17 cellular contexts compared by ENCODE assay signal in the genomic region with DNA sequence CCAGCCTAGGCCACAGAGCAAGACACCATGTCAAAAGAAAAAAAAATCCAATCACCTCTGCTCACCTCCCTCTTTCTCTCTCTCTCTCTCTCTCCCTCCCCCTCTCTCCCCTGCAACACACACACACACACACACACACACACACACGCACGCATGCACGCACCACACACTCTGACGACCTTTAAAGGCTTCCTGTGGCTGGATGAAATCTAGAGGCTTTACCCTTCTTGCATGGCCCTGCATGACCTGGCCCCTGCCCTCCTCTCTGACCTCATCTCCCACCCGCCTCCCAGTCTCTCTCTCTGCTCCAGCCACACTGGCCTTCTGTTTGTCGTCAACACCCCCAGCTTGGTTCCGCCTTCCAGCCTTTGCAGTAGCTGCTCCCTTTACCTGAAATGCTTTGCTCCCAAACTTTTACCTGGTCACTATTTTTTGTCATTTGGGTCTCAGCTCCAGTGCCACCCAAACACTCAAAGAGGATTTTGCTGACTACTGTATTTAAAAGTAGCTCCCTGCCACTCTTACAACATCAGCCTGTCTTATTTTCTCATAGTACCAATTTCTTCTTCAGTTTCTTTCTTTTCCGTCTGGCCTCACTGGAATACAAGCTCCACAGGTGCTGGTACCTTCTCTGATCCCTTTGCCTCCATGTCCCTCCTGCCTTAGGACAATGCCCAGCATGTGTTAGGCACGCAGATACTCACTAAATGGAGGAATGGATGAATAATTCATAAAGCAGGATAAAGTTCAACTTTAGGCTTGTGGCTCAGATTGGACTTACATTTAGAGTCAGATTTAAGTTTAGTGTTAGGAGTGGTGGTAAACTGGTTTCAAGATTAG. TPM values are rescaled to one million over a fixed set of nuclear protein-coding genes. Genes with fewer than 3 reads are reported as not detected.
DNase-seq lines count a peak whose midpoint lies in the region; ATAC-seq, FAIRE-seq and TF ChIP-seq lines count a peak whose summit lies in the region.
"Had no signal": no experiment of that assay in that cellular context is flagged by ENCODE, and none has a peak within 500 bp of the region (broad histone marks: within the 10 kb centered on the region; RNA-seq: fewer than 3 reads in every experiment).

No MANE protein-coding gene starts in this region.

- H3K27ac ChIP-seq in OCI-LY3 (ENCODE audit: low read length), result peak overlapping the region; percentile 100
- H3K27ac ChIP-seq in K562 (ENCODE audit: extremely low read depth, low read depth, low read length), result no peak overlapping the region
- H3K27ac ChIP-seq: SJCRH30 had no signal

- no peaks in the 10 kb centered on the region for H3K27me3 ChIP-seq in OCI-LY3 (ENCODE audit: low read depth, low read length)
- no peaks in the 10 kb centered on the region for H3K27me3 ChIP-seq in K562 (ENCODE audit: control insufficient read depth in 2 of 2, insufficient read depth in 2 of 2, low read length in 2 of 2)

- FAIRE-seq in K562 (lab: Jason Lieb, UNC), result peak; percentile 44
- FAIRE-seq: endometrium had no signal

- no peak for TF ChIP-seq EP300 in K562 (IDR thresholded peaks at IDR 0.05; ENCODE audit: low read length)

- peaks cover 2% of the 10 kb centered on the region for H3K9me1 ChIP-seq in K562 (ENCODE audit: control insufficient read depth, insufficient read depth, low read length)

- in situ Hi-C loops in K562 (cut with MboI), result no loop called here

- POLR2A ChIA-PET in K562 (lab: Yijun Ruan, JAX), result interaction anchor here (0.6 to 2.6 kb wide), 5 partner anchors 9 to 780 kb away, joined by 3 to 10 read pairs (median 4); a partner anchor contains a TSS

- no peak for TF ChIP-seq POLR2A in K562 (conservative IDR thresholded peaks at IDR 0.05)

- intact Hi-C loops in K562 (cut with micrococcal nuclease), result no loop called here

- no peak overlapping the region for H3K4me3 Mint-ChIP-seq in progenitor cell of endocrine pancreas (ENCODE audit: low read depth)

- H3K27ac Mint-ChIP-seq in progenitor cell of endocrine pancreas, result peak overlapping the region; percentile 23

- H3K36me3 Mint-ChIP-seq in progenitor cell of endocrine pancreas (ENCODE audit: insufficient read depth), result no peaks in the 10 kb centered on the region

- CTCF ChIA-PET in K562 (lab: Yijun Ruan, JAX; ENCODE audit: low intra/inter-chr PET ratio), result no interaction called here

- peak overlapping the region; percentile 84 for H3K9ac ChIP-seq in OCI-LY3 (ENCODE audit: low read length)
- peak overlapping the region in 1 of 2 experiments; percentile 29; a peak in 1 of 4 replicates for H3K9ac ChIP-seq in K562 (ENCODE audit: insufficient read depth in 1 of 2, low read depth in 2 of 2, low read length in 2 of 2)

- no peaks in the 10 kb centered on the region for H3K9me3 ChIP-seq in OCI-LY3 (ENCODE audit: insufficient read depth, low read length)
- no peaks in the 10 kb centered on the region for H3K9me3 ChIP-seq in K562 (replicated peaks; ENCODE audit: control insufficient read depth, insufficient read depth, low read depth, low read length)
- H3K9me3 ChIP-seq: SJCRH30 had no signal

- H3K36me3 ChIP-seq in OCI-LY3 (replicated peaks; ENCODE audit: low read depth, low read length) (peaks cover 4% of the 10 kb centered on the region), K562 (ENCODE audit: control insufficient read depth, insufficient read depth, low read length) (no peaks in the 10 kb centered on the region)
- H3K36me3 ChIP-seq: SJCRH30 had no signal

- H3K79me2 ChIP-seq in OCI-LY3 (ENCODE audit: low read length) (peaks cover 71% of the 10 kb centered on the region), K562 (ENCODE audit: control insufficient read depth, insufficient read depth, low read length) (no peaks in the 10 kb centered on the region)

- no peaks in the 10 kb centered on the region for H3K9me3 Mint-ChIP-seq in progenitor cell of endocrine pancreas (ENCODE audit: low read depth)

- H3K4me1 Mint-ChIP-seq in progenitor cell of endocrine pancreas (ENCODE audit: low read depth), result peaks cover 2% of the 10 kb centered on the region

- DNase-seq in activated CD4-positive, alpha-beta T cell treated with anti-CD3 and anti-CD28 coated beads for 48 hours, result peak; percentile 63
- DNase-seq in activated CD4-positive, alpha-beta T cell treated with anti-CD3 and anti-CD28 coated beads, Interleukin-2, amount 50 U/mL, for 48 hours, result no peak
- DNase-seq in K562 (ENCODE audit: extremely low read depth in 1 of 4, low spot score in 3 of 4) (peak in 1 of 4 experiments; percentile 55), progenitor cell of endocrine pancreas (ENCODE audit: low spot score, unreplicated experiment) (no peak), NCI-H1092 treated with DMSO at 0.1 percent for 48 hours (lab: John Stamatoyannopoulos, UW) (no peak), NCI-H2171 (lab: John Stamatoyannopoulos, UW) (no peak)
- DNase-seq: aorta, DMS79 treated with DMSO at 0.1 percent for 48 hours, glutamatergic neuron, NCI-H1105 treated with DMSO at 0.1 percent for 48 hours, NCI-H774, SJCRH30 had no signal

- peaks cover 10% of the 10 kb centered on the region for H3K27me3 Mint-ChIP-seq in progenitor cell of endocrine pancreas

- H3K4me2 ChIP-seq in OCI-LY3 (ENCODE audit: low read length) (peak overlapping the region; percentile 74), K562 (ENCODE audit: insufficient read depth, low read length) (no peak overlapping the region)

- H3K4me1 ChIP-seq in OCI-LY3 (ENCODE audit: low read length) (peaks cover 72% of the 10 kb centered on the region), K562 (replicated peaks in 1 of 2; ENCODE audit: control insufficient read depth in 2 of 2, insufficient read depth in 2 of 2, low read length in 2 of 2) (peaks cover 13 to 25% of the 10 kb centered on the region in 2 experiments; a peak in 4 of 5 replicates)

- no TSS peak for BruUV-seq in K562 (replicated peaks; lab: Mats Ljungman, UMichigan)

- TF ChIP-seq RAD21 in K562 (CRISPR knock-in tag; conservative IDR thresholded peaks at IDR 0.05 in 1 of 2, IDR thresholded peaks at IDR 0.05 in 1 of 2), result no peak

- ATAC-seq in K562 (peak; percentile 35; the same call in 2 of the 3 replicates), HG02885 (IDR thresholded peaks at IDR 0.05; ENCODE audit: poor library complexity, unreplicated experiment) (no peak)

- TF ChIP-seq CTCF in OCI-LY3 (IDR thresholded peaks at IDR 0.05; ENCODE audit: low read depth, low read length), result no peak
- TF ChIP-seq CTCF in K562 (IDR thresholded peaks at IDR 0.05 in 2 of 3, conservative IDR thresholded peaks at IDR 0.05 in 1 of 3; ENCODE audit: insufficient read depth in 2 of 3, low read depth in 1 of 3, low read length in 3 of 3), result no peak
- no peak for TF ChIP-seq CTCF in progenitor cell of endocrine pancreas (IDR thresholded peaks at IDR 0.05; ENCODE audit: unreplicated experiment)

- H2AFZ ChIP-seq in OCI-LY3 (ENCODE audit: low read depth, low read length), result no peak overlapping the region
- no peak overlapping the region for H2AFZ ChIP-seq in K562 (ENCODE audit: low read depth, low read length)

- no peaks in the 10 kb centered on the region for H4K20me1 ChIP-seq in OCI-LY3 (ENCODE audit: insufficient read depth, low read length)
- H4K20me1 ChIP-seq in K562 (replicated peaks; ENCODE audit: control insufficient read depth, insufficient read depth, low read length), result no peaks in the 10 kb centered on the region

- peak overlapping the region; percentile 62 for H3K4me3 ChIP-seq in OCI-LY3 (ENCODE audit: low read length)
- no peak overlapping the region for H3K4me3 ChIP-seq in K562
- H3K4me3 ChIP-seq: SJCRH30 had no signal

- 22% methylated on average over 9 of the region's 9 CpGs for WGBS in K562 (ENCODE audit: insufficient coverage, low coverage, missing lambda C conversion rate)

RNA-seq across cellular contexts. Expression of a gene that starts 4.3 kb away (rescaled TPM):
- not detected in 2 replicates for total RNA-seq in K562 (2011; cell fraction: chromatin; rRNA removed; ENCODE audit: low replicate concordance)
- not detected in 2 replicates for total RNA-seq in K562 (2011; cell fraction: nucleolus; rRNA removed)
- not detected in 2 replicates for total RNA-seq in K562 (2011; cell fraction: nucleoplasm; rRNA removed)
- total RNA-seq in K562 (2014; rRNA removed) (not detected in 2 replicates), K562 (2014; rRNA removed; fragmentation: Illumina TruSeq; extraction: Trizol) (not detected in 2 replicates), K562 (2015; rRNA removed; fragmentation: Illumina TruSeq; extraction: Trizol) (not detected in 2 replicates), K562 (2021) (0.80 and 0.87 TPM in 2 replicates), progenitor cell of endocrine pancreas (not detected in 2 replicates)
- polyA plus RNA-seq in K562 (2011; rRNA removed) (not detected in 2 replicates), K562 (2014; fragmentation: Illumina TruSeq; extraction: Trizol) (not detected in 2 replicates), K562 (2014; fragmentation: Nextera tagmentation; extraction: Ambion mirVana) (not detected), K562 (2014; rRNA removed) (not detected in 2 replicates)
- polyA plus RNA-seq in K562 (2011; cell fraction: cytosol; rRNA removed), result not detected in 2 replicates
- polyA plus RNA-seq in K562 (2011; cell fraction: nucleus; rRNA removed), result 0.07 and 0.11 TPM in 2 replicates
- polyA plus RNA-seq in K562 (2012), result 0.17 TPM in 1 of 2 replicates, not detected in the other
- polyA minus RNA-seq in K562 (2011; rRNA and poly(A)+ RNA removed), result not detected in 2 replicates
- polyA minus RNA-seq in K562 (2011; cell fraction: cytosol; rRNA and poly(A)+ RNA removed), result not detected in 2 replicates
- polyA minus RNA-seq in K562 (2011; cell fraction: nucleus; rRNA and poly(A)+ RNA removed), result not detected in 2 replicates
- total RNA-seq: A673, aorta, lung microvascular endothelial cell, SJCRH30 had no signal

RNA-seq across cellular contexts. Expression of a gene that starts 7.6 kb away (rescaled TPM):
- not detected in 2 replicates for total RNA-seq in K562 (2011; cell fraction: chromatin; rRNA removed; ENCODE audit: low replicate concordance)
- not detected in 2 replicates for total RNA-seq in K562 (2011; cell fraction: nucleolus; rRNA removed)
- total RNA-seq in K562 (2011; cell fraction: nucleoplasm; rRNA removed), result not detected in 2 replicates
- total RNA-seq in K562 (2014; rRNA removed) (not detected in 2 replicates), K562 (2014; rRNA removed; fragmentation: Illumina TruSeq; extraction: Trizol) (not detected in 2 replicates), K562 (2015; rRNA removed; fragmentation: Illumina TruSeq; extraction: Trizol) (not detected in 2 replicates), K562 (2021) (0.36 and 0.40 TPM in 2 replicates), progenitor cell of endocrine pancreas (not detected in 2 replicates)
- polyA plus RNA-seq in K562 (2011; rRNA removed) (not detected in 2 replicates), K562 (2014; fragmentation: Illumina TruSeq; extraction: Trizol) (not detected in 2 replicates), K562 (2014; fragmentation: Nextera tagmentation; extraction: Ambion mirVana) (not detected), K562 (2014; rRNA removed) (0.08 TPM in 1 of 2 replicates, not detected in the other)
- 0.07 TPM in 1 of 2 replicates, not detected in the other for polyA plus RNA-seq in K562 (2011; cell fraction: cytosol; rRNA removed)
- polyA plus RNA-seq in K562 (2011; cell fraction: nucleus; rRNA removed), result 0.26 TPM in 1 of 2 replicates, not detected in the other
- 0.04 and 0.32 TPM in 2 replicates for polyA plus RNA-seq in K562 (2012)
- polyA minus RNA-seq in K562 (2011; rRNA and poly(A)+ RNA removed), result not detected in 2 replicates
- not detected in 2 replicates for polyA minus RNA-seq in K562 (2011; cell fraction: cytosol; rRNA and poly(A)+ RNA removed)
- not detected in 2 replicates for polyA minus RNA-seq in K562 (2011; cell fraction: nucleus; rRNA and poly(A)+ RNA removed)
- total RNA-seq: lung microvascular endothelial cell, SJCRH30 had no signal

RNA-seq across cellular contexts. Expression of a gene that starts 14.5 kb away (rescaled TPM):
- total RNA-seq in K562 (2011; cell fraction: chromatin; rRNA removed; ENCODE audit: low replicate concordance), result not detected in 2 replicates
- not detected in 2 replicates for total RNA-seq in K562 (2011; cell fraction: nucleolus; rRNA removed)
- not detected in 2 replicates for total RNA-seq in K562 (2011; cell fraction: nucleoplasm; rRNA removed)
- not detected in 2 replicates for total RNA-seq in K562 (2014; rRNA removed)
- total RNA-seq in K562 (2014; rRNA removed; fragmentation: Illumina TruSeq; extraction: Trizol), result not detected in 2 replicates
- total RNA-seq in K562 (2015; rRNA removed; fragmentation: Illumina TruSeq; extraction: Trizol), result 0.30 TPM in 1 of 2 replicates, not detected in the other
- 0.51 and 1.0 TPM in 2 replicates for total RNA-seq in K562 (2021)
- polyA plus RNA-seq in K562 (2011; rRNA removed), result 0.11 TPM in 1 of 2 replicates, not detected in the other
- polyA plus RNA-seq in K562 (2011; cell fraction: cytosol; rRNA removed), result 0.18 TPM in 1 of 2 replicates, not detected in the other
- polyA plus RNA-seq in K562 (2011; cell fraction: nucleus; rRNA removed), result not detected in 2 replicates
- 0.94 and 1.5 TPM in 2 replicates for polyA plus RNA-seq in K562 (2012)
- polyA plus RNA-seq in K562 (2014; fragmentation: Illumina TruSeq; extraction: Trizol), result not detected in 2 replicates
- not detected for polyA plus RNA-seq in K562 (2014; fragmentation: Nextera tagmentation; extraction: Ambion mirVana)
- polyA plus RNA-seq in K562 (2014; rRNA removed), result 0.07 and 0.27 TPM in 2 replicates
- polyA minus RNA-seq in K562 (2011; rRNA and poly(A)+ RNA removed), result not detected in 2 replicates
- not detected in 2 replicates for polyA minus RNA-seq in K562 (2011; cell fraction: cytosol; rRNA and poly(A)+ RNA removed)
- polyA minus RNA-seq in K562 (2011; cell fraction: nucleus; rRNA and poly(A)+ RNA removed), result 0.56 TPM in 1 of 2 replicates, not detected in the other
- 0.57 TPM in 1 of 2 replicates, not detected in the other for total RNA-seq in progenitor cell of endocrine pancreas
- total RNA-seq: A673, SJCRH30 had no signal

RNA-seq across cellular contexts. Expression of a gene that starts 18.3 kb away (rescaled TPM):
- 0.90 and 0.92 TPM in 2 replicates for total RNA-seq in K562 (2011; cell fraction: chromatin; rRNA removed; ENCODE audit: low replicate concordance)
- 0.79 and 0.83 TPM in 2 replicates for total RNA-seq in K562 (2011; cell fraction: nucleolus; rRNA removed)
- total RNA-seq in K562 (2011; cell fraction: nucleoplasm; rRNA removed), result 0.59 and 1.4 TPM in 2 replicates
- total RNA-seq in K562 (2014; rRNA removed) (0.49 and 0.82 TPM in 2 replicates), K562 (2014; rRNA removed; fragmentation: Illumina TruSeq; extraction: Trizol) (0.99 and 1.3 TPM in 2 replicates), K562 (2015; rRNA removed; fragmentation: Illumina TruSeq; extraction: Trizol) (7.6 and 7.8 TPM in 2 replicates), K562 (2021) (1.7 and 1.9 TPM in 2 replicates), progenitor cell of endocrine pancreas (not detected in 2 replicates)
- polyA plus RNA-seq in K562 (2011; rRNA removed) (1.3 and 2.5 TPM in 2 replicates), K562 (2014; fragmentation: Illumina TruSeq; extraction: Trizol) (1.7 and 2.4 TPM in 2 replicates), K562 (2014; fragmentation: Nextera tagmentation; extraction: Ambion mirVana) (1 to 10 TPM; 1.8 to 2.0 TPM), K562 (2014; rRNA removed) (1.3 and 1.5 TPM in 2 replicates)
- polyA plus RNA-seq in K562 (2011; cell fraction: cytosol; rRNA removed), result 2.3 and 3.4 TPM in 2 replicates
- 2.6 and 3.1 TPM in 2 replicates for polyA plus RNA-seq in K562 (2011; cell fraction: nucleus; rRNA removed)
- 4.1 and 10.4 TPM in 2 replicates for polyA plus RNA-seq in K562 (2012)
- 1.8 and 1.9 TPM in 2 replicates for polyA minus RNA-seq in K562 (2011; rRNA and poly(A)+ RNA removed)
- 4.3 TPM in 1 of 2 replicates, not detected in the other for polyA minus RNA-seq in K562 (2011; cell fraction: cytosol; rRNA and poly(A)+ RNA removed)
- polyA minus RNA-seq in K562 (2011; cell fraction: nucleus; rRNA and poly(A)+ RNA removed), result 0.67 and 0.89 TPM in 2 replicates
- total RNA-seq: A673, lung microvascular endothelial cell, SJCRH30 had no signal

RNA-seq across cellular contexts. Expression of a gene that starts 20.3 kb away (rescaled TPM):
- total RNA-seq in K562 (2011; cell fraction: chromatin; rRNA removed; ENCODE audit: low replicate concordance), result 6.9 and 18.5 TPM in 2 replicates
- total RNA-seq in K562 (2011; cell fraction: nucleolus; rRNA removed), result 18.0 and 22.0 TPM in 2 replicates
- 8.6 and 12.2 TPM in 2 replicates for total RNA-seq in K562 (2011; cell fraction: nucleoplasm; rRNA removed)
- total RNA-seq in K562 (2014; rRNA removed), result 32.9 and 33.1 TPM in 2 replicates
- 5.8 and 7.6 TPM in 2 replicates for total RNA-seq in K562 (2014; rRNA removed; fragmentation: Illumina TruSeq; extraction: Trizol)
- total RNA-seq in K562 (2015; rRNA removed; fragmentation: Illumina TruSeq; extraction: Trizol), result 17.0 and 18.1 TPM in 2 replicates
- 24.7 and 28.7 TPM in 2 replicates for total RNA-seq in K562 (2021)
- polyA plus RNA-seq in K562 (2011; rRNA removed), result 5.7 and 9.0 TPM in 2 replicates
- 14.1 and 38.6 TPM in 2 replicates for polyA plus RNA-seq in K562 (2011; cell fraction: cytosol; rRNA removed)
- polyA plus RNA-seq in K562 (2011; cell fraction: nucleus; rRNA removed), result 22.5 and 31.4 TPM in 2 replicates
- polyA plus RNA-seq in K562 (2012), result 16.3 and 46.1 TPM in 2 replicates
- polyA plus RNA-seq in K562 (2014; fragmentation: Illumina TruSeq; extraction: Trizol), result 4.3 and 14.0 TPM in 2 replicates
- polyA plus RNA-seq in K562 (2014; fragmentation: Nextera tagmentation; extraction: Ambion mirVana), result under 1 TPM; 0.49 to 0.59 TPM
- 26.6 and 32.6 TPM in 2 replicates for polyA plus RNA-seq in K562 (2014; rRNA removed)
- polyA minus RNA-seq in K562 (2011; rRNA and poly(A)+ RNA removed), result 2.6 and 2.7 TPM in 2 replicates
- 9.0 and 12.8 TPM in 2 replicates for polyA minus RNA-seq in K562 (2011; cell fraction: cytosol; rRNA and poly(A)+ RNA removed)
- 6.3 and 8.0 TPM in 2 replicates for polyA minus RNA-seq in K562 (2011; cell fraction: nucleus; rRNA and poly(A)+ RNA removed)
- total RNA-seq in progenitor cell of endocrine pancreas, result 26.4 and 28.7 TPM in 2 replicates
